Comparison of ENCODE assay signal across 8 cellular contexts in genomic region chr12:55817352-55818139, GRCh38. TPM values are rescaled to one million over a fixed set of nuclear protein-coding genes. Genes with fewer than 3 reads are reported as not detected.
DNase-seq lines count a peak whose midpoint lies in the region; ATAC-seq and TF ChIP-seq lines count a peak whose summit lies in the region.

Gene ORMDL2 (plus strand): TSS chr12:55818041. CDS start chr12:55819000, 959 bp downstream.
Gene SARNP (minus strand): TSS chr12:55817724. CDS start chr12:55817701, 23 bp downstream.

- TF ChIP-seq CTCF in C4-2B (conservative IDR thresholded peaks at IDR 0.05) (no peak), coronary artery (IDR thresholded peaks at IDR 0.05) (no peak)

- peak; percentile 100 for DNase-seq in NCI-H69 (lab: John Stamatoyannopoulos, UW)
- peak; percentile 99 for DNase-seq in activated CD4-positive, alpha-beta T cell treated with anti-CD3 and anti-CD28 coated beads, Interleukin-2, amount 10 ng/mL, durations not matched to agents 7 days and 5 days
- peak; percentile 99 for DNase-seq in coronary artery (ENCODE audit: low spot score)
- peak; percentile 94 to 99 for DNase-seq in left colon
- DNase-seq in stimulated activated CD4-positive, alpha-beta T cell treated with anti-CD3 and anti-CD28 coated beads, Interleukin-1b, Interleukin-23, amount 100 ng/mL, for 48 hours: peak; percentile 98

- intact Hi-C loops in left colon (cut with DNase I, micrococcal nuclease): no loop called here

- no peaks in the 10 kb centered on the region for H3K27me3 Mint-ChIP-seq in activated CD4-positive, alpha-beta T cell treated with anti-CD3 and anti-CD28 coated beads, Interleukin-2, amount 10 ng/mL, durations not matched to agents 7 days and 5 days

- peaks cover 44% of the 10 kb centered on the region for H3K4me1 Mint-ChIP-seq in activated CD4-positive, alpha-beta T cell treated with anti-CD3 and anti-CD28 coated beads, Interleukin-2, amount 10 ng/mL, durations not matched to agents 7 days and 5 days

- POLR2A ChIA-PET in activated CD4-positive, alpha-beta T cell treated with anti-CD3 and anti-CD28 coated beads, Interleukin-2, amount 10 ng/mL, durations not matched to agents 7 days and 5 days (lab: Charles Lee): interaction anchor here (0.6 to 1.5 kb wide), 10 partner anchors 8 to 499 kb away, joined by 3 to 27 read pairs (median 3); partner anchors contain the start of genes CNPY2 and DNAJC14

- peak; percentile 98 for ATAC-seq in GM19372 (IDR thresholded peaks at IDR 0.05; ENCODE audit: low read depth, unreplicated experiment)
- peak; percentile 97 for ATAC-seq in HG03521 (IDR thresholded peaks at IDR 0.05; ENCODE audit: unreplicated experiment)
- peak; percentile 92 for ATAC-seq in left colon

- CTCF ChIA-PET in activated CD4-positive, alpha-beta T cell treated with anti-CD3 and anti-CD28 coated beads, Interleukin-2, amount 10 ng/mL, durations not matched to agents 7 days and 5 days (lab: Charles Lee): interaction anchor here (0.7 to 1.7 kb wide), 19 partner anchors 9 to 309 kb away, joined by 3 to 10 read pairs (median 3); partner anchors contain the start of gene DNAJC14

- H3K27ac ChIP-seq in C4-2B (peak within 1 kb of the TSS; percentile 95), coronary artery (peak within 1 kb of the TSS; percentile 90 to 95)

- H3K9me3 Mint-ChIP-seq in activated CD4-positive, alpha-beta T cell treated with anti-CD3 and anti-CD28 coated beads, Interleukin-2, amount 10 ng/mL, durations not matched to agents 7 days and 5 days: no peaks in the 10 kb centered on the region

- no peak within 1 kb of the TSS for H3K4me3 Mint-ChIP-seq in activated CD4-positive, alpha-beta T cell treated with anti-CD3 and anti-CD28 coated beads, Interleukin-2, amount 10 ng/mL, durations not matched to agents 7 days and 5 days

- peak within 1 kb of the TSS; percentile 87 for H3K4me3 ChIP-seq in coronary artery

- no peak within 1 kb of the TSS for H3K27ac Mint-ChIP-seq in activated CD4-positive, alpha-beta T cell treated with anti-CD3 and anti-CD28 coated beads, Interleukin-2, amount 10 ng/mL, durations not matched to agents 7 days and 5 days

- peaks cover 44% of the 10 kb centered on the region for H3K36me3 Mint-ChIP-seq in activated CD4-positive, alpha-beta T cell treated with anti-CD3 and anti-CD28 coated beads, Interleukin-2, amount 10 ng/mL, durations not matched to agents 7 days and 5 days (ENCODE audit: low read depth)

RNA-seq across cellular contexts. Expression of gene ORMDL2, which starts in this region (rescaled TPM):
- total RNA-seq in activated CD4-positive, alpha-beta T cell treated with anti-CD3 and anti-CD28 coated beads, Interleukin-2, amount 10 ng/mL, durations not matched to agents 7 days and 5 days: 10 to 100 TPM; 52.7 to 67.1 TPM
- 10 to 100 TPM; 64.5 to 82.9 TPM for total RNA-seq in left colon

RNA-seq across cellular contexts. Expression of gene SARNP, which starts in this region (rescaled TPM):
- 100 to 1,000 TPM in 1 of 2 experiments, 10 to 100 TPM in 1; 87.5 to 102 TPM for total RNA-seq in activated CD4-positive, alpha-beta T cell treated with anti-CD3 and anti-CD28 coated beads, Interleukin-2, amount 10 ng/mL, durations not matched to agents 7 days and 5 days
- total RNA-seq in left colon: 10 to 100 TPM; 42.7 to 43.7 TPM

Comparison
In these comparisons a context has a peak if more than half of its experiments do, and no peak if none do; other contexts are left out.
1. Peak in every context shown above with its lines: DNase-seq, ATAC-seq, H3K4me3 ChIP-seq and H3K27ac ChIP-seq.